11 cellular contexts compared by ENCODE assay signal in the genomic region with DNA sequence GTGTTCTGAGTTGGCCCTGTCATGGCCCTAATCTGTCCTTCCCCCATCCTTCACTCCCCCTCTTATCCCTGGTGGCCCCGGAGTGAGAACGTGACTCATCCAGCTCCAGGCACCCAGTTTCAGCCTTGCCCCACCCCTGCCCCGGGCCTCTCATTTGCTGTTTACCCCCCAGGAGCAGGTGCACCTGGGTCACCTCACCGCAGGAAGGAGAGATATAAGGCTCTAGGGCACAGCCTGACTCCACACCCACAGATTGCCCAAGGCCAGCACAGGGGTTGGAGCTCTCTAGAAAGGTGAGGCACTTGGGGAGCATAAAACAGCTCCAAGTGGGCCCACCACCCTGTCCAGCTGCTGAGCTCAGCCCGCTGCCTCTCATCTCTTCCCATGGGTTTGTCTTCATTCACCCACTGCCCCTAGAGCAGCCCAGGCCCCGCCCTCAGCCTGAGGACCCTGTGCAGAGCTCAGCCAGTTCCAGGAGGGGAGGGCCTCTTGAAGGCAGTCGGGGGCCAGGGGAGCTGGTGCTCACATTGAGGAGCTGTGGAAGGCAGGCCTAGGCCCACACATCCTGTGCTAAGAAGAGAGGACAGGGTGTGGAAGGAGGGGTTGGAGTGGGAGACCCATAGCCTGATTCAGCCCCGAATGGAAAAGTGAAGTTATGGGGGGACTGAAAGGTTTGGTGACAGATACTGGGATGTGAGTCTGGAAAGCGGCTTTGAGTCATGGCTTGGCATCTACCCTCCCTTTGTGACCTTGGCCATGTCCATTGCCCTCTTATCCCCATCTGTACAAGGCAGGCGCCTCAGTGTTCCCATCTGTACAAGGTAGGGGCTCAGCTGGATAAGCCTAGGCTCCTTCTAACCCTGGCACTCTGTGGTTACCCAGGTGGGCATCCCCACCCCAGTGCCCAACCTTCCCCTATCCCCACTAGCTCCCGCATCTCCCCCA. TPM values are rescaled to one million over a fixed set of nuclear protein-coding genes. Genes with fewer than 3 reads are reported as not detected.
A peak's percentile ranks its signal among the peaks of the same experiment; 100 is the strongest.
DNase-seq lines count a peak whose midpoint lies in the region; ATAC-seq and TF ChIP-seq lines count a peak whose summit lies in the region.
"Had no signal": no experiment of that assay in that cellular context is flagged by ENCODE, and none has a peak within 500 bp of the region (broad histone marks: within the 10 kb centered on the region; RNA-seq: fewer than 3 reads in every experiment).

No MANE protein-coding gene starts in this region.

- no peaks in the 10 kb centered on the region for H3K27me3 ChIP-seq in body of pancreas
- H3K27me3 ChIP-seq in lower lobe of right lung (ENCODE audit: low read depth): no peaks in the 10 kb centered on the region
- H3K27me3 ChIP-seq: BE2C had no signal

- H3K36me3 ChIP-seq in body of pancreas (replicated peaks in 1 of 2; ENCODE audit: insufficient read depth in 1 of 2, low read depth in 2 of 2): no peaks in the 10 kb centered on the region
- no peaks in the 10 kb centered on the region for H3K36me3 ChIP-seq in lower lobe of right lung
- H3K36me3 ChIP-seq: BE2C had no signal

- intact Hi-C loops in body of pancreas (cut with DNase I): no loop called here
- intact Hi-C loops in lower lobe of right lung (cut with DNase I): no loop called here

- no peak overlapping the region for H3K4me3 Mint-ChIP-seq in T-helper 2 cell treated with Interferon-gamma antibody and Interleukin-4, amounts not matched to agents 5 μg/mL and 100 μg/mL, for 36 hours

- peak; percentile 30 for ATAC-seq in body of pancreas
- peak; percentile 77 to 80 for ATAC-seq in lower lobe of right lung
- ATAC-seq in GM19452 (IDR thresholded peaks at IDR 0.05; ENCODE audit: unreplicated experiment): no peak

- peak; percentile 59 to 85 (median 77) for TF ChIP-seq POLR2A in body of pancreas (IDR thresholded peaks at IDR 0.05)

- H3K4me1 ChIP-seq in body of pancreas (peaks cover 64% of the 10 kb centered on the region), lower lobe of right lung (peaks cover 12% of the 10 kb centered on the region)

- H3K27ac Mint-ChIP-seq in T-helper 2 cell treated with Interferon-gamma antibody and Interleukin-4, amounts not matched to agents 5 μg/mL and 100 μg/mL, for 36 hours: no peak overlapping the region

- no peaks in the 10 kb centered on the region for H3K36me3 Mint-ChIP-seq in T-helper 2 cell treated with Interferon-gamma antibody and Interleukin-4, amounts not matched to agents 5 μg/mL and 100 μg/mL, for 36 hours (ENCODE audit: low read depth)

- H3K9me3 Mint-ChIP-seq in T-helper 2 cell treated with Interferon-gamma antibody and Interleukin-4, amounts not matched to agents 5 μg/mL and 100 μg/mL, for 36 hours: no peaks in the 10 kb centered on the region

- 10 to 29% methylated on average over 6 to 11 of the region's 11 CpGs for WGBS in body of pancreas, 2 donors

- H3K4me3 ChIP-seq in body of pancreas (no peak overlapping the region), lower lobe of right lung (no peak overlapping the region)

- H3K9me3 ChIP-seq in body of pancreas (no peaks in the 10 kb centered on the region), lower lobe of right lung (no peaks in the 10 kb centered on the region)
- H3K9me3 ChIP-seq: BE2C, SK-N-SH had no signal

- H3K27ac ChIP-seq in C4-2B (peak overlapping the region; percentile 36), body of pancreas (peak overlapping the region; percentile 97 to 100 (median 99)), lower lobe of right lung (peak overlapping the region; percentile 69)

- DNase-seq in LoVo (ENCODE audit: low spot score) (peak; percentile 86), body of pancreas (peak; percentile 81 to 92 (median 88)), lower lobe of right lung (peak; percentile 76), KG1 (lab: John Stamatoyannopoulos, UW) (no peak), G401 (ENCODE audit: low spot score) (no peak)
- DNase-seq in T-helper 2 cell treated with Interferon-gamma antibody and Interleukin-4, amounts not matched to agents 5 μg/mL and 100 μg/mL, for 36 hours (ENCODE audit: low spot score): no peak
- DNase-seq: SK-N-SH had no signal

- H3K27me3 Mint-ChIP-seq in T-helper 2 cell treated with Interferon-gamma antibody and Interleukin-4, amounts not matched to agents 5 μg/mL and 100 μg/mL, for 36 hours (ENCODE audit: low read depth): no peaks in the 10 kb centered on the region

- no peak for TF ChIP-seq CTCF in C4-2B (conservative IDR thresholded peaks at IDR 0.05)
- no peak for TF ChIP-seq CTCF in body of pancreas (IDR thresholded peaks at IDR 0.05)
- no peak for TF ChIP-seq CTCF in lower lobe of right lung (IDR thresholded peaks at IDR 0.05)

- no peaks in the 10 kb centered on the region for H3K4me1 Mint-ChIP-seq in T-helper 2 cell treated with Interferon-gamma antibody and Interleukin-4, amounts not matched to agents 5 μg/mL and 100 μg/mL, for 36 hours (ENCODE audit: low read depth)

- in situ Hi-C loops in G401 (cut with HindIII; ENCODE audit: low sequenced_read_pairs): no loop called here

RNA-seq across cellular contexts. Expression of a gene that starts 16.1 kb away (rescaled TPM):
- total RNA-seq in body of pancreas (not detected), lower lobe of right lung (0.06 TPM)
- total RNA-seq in G401 (2014; rRNA removed; shearing (Covaris generic)): not detected in 2 replicates

RNA-seq across cellular contexts. Expression of a gene that starts 37.9 kb away (rescaled TPM):
- 10 to 100 TPM; 18.1 to 21.0 TPM for total RNA-seq in body of pancreas
- 98.0 TPM for total RNA-seq in lower lobe of right lung
- 15.1 and 17.0 TPM in 2 replicates for total RNA-seq in G401 (2014; rRNA removed; shearing (Covaris generic))

RNA-seq across cellular contexts. Expression of a gene that starts 53.8 kb away (rescaled TPM):
- 1 to 10 TPM; 1.6 to 3.6 TPM for total RNA-seq in body of pancreas
- 8.5 TPM for total RNA-seq in lower lobe of right lung
- not detected in 2 replicates for total RNA-seq in G401 (2014; rRNA removed; shearing (Covaris generic))
- total RNA-seq: LHCN-M2 had no signal

Comparison
In these comparisons a context has a peak if more than half of its experiments do, and no peak if none do; other contexts are left out.
1. H3K27ac ChIP-seq: peak in every context shown above with its lines; median percentile 99 in body of pancreas; 69 in lower lobe of right lung; 36 in C4-2B.
2. DNase-seq: peak in LoVo (single experiment), body of pancreas (4 of 4) and lower lobe of right lung (single experiment); none in KG1 (single experiment), T-helper 2 cell treated with Interferon-gamma antibody and Interleukin-4, amounts not matched to agents 5 μg/mL and 100 μg/mL, for 36 hours (single experiment) and G401 (single experiment).